In the genomic region with DNA sequence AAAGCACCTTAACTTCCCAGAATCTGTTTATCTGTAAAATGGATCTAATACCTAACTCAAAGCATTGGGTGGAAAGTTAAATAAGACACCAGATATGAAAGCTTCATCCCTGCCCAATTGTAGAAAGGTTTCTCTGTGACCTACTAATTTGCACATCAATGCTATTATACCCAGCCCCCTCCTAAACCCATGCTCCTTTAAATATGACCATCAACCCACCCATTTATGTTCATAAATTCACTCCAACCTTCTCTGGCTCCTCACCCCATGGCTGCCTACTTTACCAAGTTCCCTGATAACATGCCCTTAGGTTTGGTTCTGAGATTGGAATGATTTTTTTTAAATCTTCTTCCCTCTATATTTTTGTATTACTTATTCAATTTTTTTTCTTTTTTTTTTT, we compare ENCODE assay signal across 16 cellular contexts. TPM values are rescaled to one million over a fixed set of nuclear protein-coding genes. Genes with fewer than 3 reads are reported as not detected.
A peak's percentile ranks its signal among the peaks of the same experiment; 100 is the strongest.
DNase-seq lines count a peak whose midpoint lies in the region; ATAC-seq and TF ChIP-seq lines count a peak whose summit lies in the region.
"Had no signal": no experiment of that assay in that cellular context is flagged by ENCODE, and none has a peak within 500 bp of the region (broad histone marks: within the 10 kb centered on the region; RNA-seq: fewer than 3 reads in every experiment).

No MANE protein-coding gene starts in this region.

- H3K4me3 Mint-ChIP-seq in activated T-cell treated with anti-CD3 and anti-CD28 coated beads, Interleukin-2, amount 50 U/mL, for 72 hours: peak overlapping the region; percentile 15 to 97
- H3K4me3 Mint-ChIP-seq in activated naive CD8-positive, alpha-beta T cell: peak overlapping the region; percentile 78
- peak overlapping the region; percentile 72 for H3K4me3 Mint-ChIP-seq in neural crest cell

- H3K36me3 ChIP-seq in KMS-11 (ENCODE audit: insufficient read depth): no peaks in the 10 kb centered on the region; the same call in 1 of the 2 replicates

- H3K27ac ChIP-seq in KMS-11 (no peak overlapping the region), foreskin keratinocyte (no peak overlapping the region)
- H3K27ac ChIP-seq: coronary artery had no signal

- H3K4me1 Mint-ChIP-seq in activated T-cell treated with anti-CD3 and anti-CD28 coated beads, Interleukin-2, amount 50 U/mL, for 72 hours (ENCODE audit: low read depth): peaks cover 43% of the 10 kb centered on the region
- H3K4me1 Mint-ChIP-seq in activated naive CD8-positive, alpha-beta T cell (ENCODE audit: low read depth): peaks cover 46% of the 10 kb centered on the region
- peaks cover 28% of the 10 kb centered on the region for H3K4me1 Mint-ChIP-seq in neural crest cell

- 0 out of 2 replicates have a peak overlapping the region, but pooled peaks have one; percentile 78 for H3K4me2 ChIP-seq in KMS-11

- H4K20me1 ChIP-seq in KMS-11 (ENCODE audit: insufficient read depth): no peaks in the 10 kb centered on the region

- peaks cover 36% of the 10 kb centered on the region for H3K79me2 ChIP-seq in KMS-11 (ENCODE audit: insufficient read depth, low read depth)

- no peak overlapping the region for H3K9ac ChIP-seq in KMS-11

- H3K4me1 ChIP-seq in KMS-11 (ENCODE audit: low read depth, poor library complexity, severe bottlenecking) (peaks cover 13% of the 10 kb centered on the region), foreskin keratinocyte (no peaks in the 10 kb centered on the region)

- H3K4me3 ChIP-seq in KMS-11 (IDR thresholded peaks at IDR 0.05; ENCODE audit: insufficient read depth, low read depth, low read length): no peak overlapping the region

- no peak overlapping the region for H2AFZ ChIP-seq in KMS-11 (ENCODE audit: low read depth)

- H3K27me3 ChIP-seq in KMS-11 (ENCODE audit: insufficient read depth, low read depth) (no peaks in the 10 kb centered on the region), foreskin keratinocyte (no peaks in the 10 kb centered on the region)

- no peaks in the 10 kb centered on the region for H3K27me3 Mint-ChIP-seq in activated T-cell treated with anti-CD3 and anti-CD28 coated beads, Interleukin-2, amount 50 U/mL, for 72 hours (ENCODE audit: low read depth)
- H3K27me3 Mint-ChIP-seq in activated naive CD8-positive, alpha-beta T cell: no peaks in the 10 kb centered on the region
- H3K27me3 Mint-ChIP-seq in neural crest cell (ENCODE audit: low read depth): no peaks in the 10 kb centered on the region

- no peak for ATAC-seq in activated T-cell treated with anti-CD3 and anti-CD28 coated beads, Interleukin-2, amount 50 U/mL, for 72 hours (replicated peaks in 1 of 2)
- ATAC-seq in GM21367 (IDR thresholded peaks at IDR 0.05; ENCODE audit: unreplicated experiment) (no peak), foreskin keratinocyte (no peak)

- H3K27ac Mint-ChIP-seq in activated T-cell treated with anti-CD3 and anti-CD28 coated beads, Interleukin-2, amount 50 U/mL, for 72 hours: peak overlapping the region; percentile 74
- H3K27ac Mint-ChIP-seq in activated naive CD8-positive, alpha-beta T cell: no peak overlapping the region
- no peak overlapping the region for H3K27ac Mint-ChIP-seq in neural crest cell (ENCODE audit: unreplicated experiment)

- peaks cover 0 to 6% of the 10 kb centered on the region in 2 donors for H3K36me3 Mint-ChIP-seq in activated T-cell treated with anti-CD3 and anti-CD28 coated beads, Interleukin-2, amount 50 U/mL, for 72 hours (ENCODE audit: insufficient read depth in 2 of 2)
- H3K36me3 Mint-ChIP-seq in activated naive CD8-positive, alpha-beta T cell: peaks cover 10% of the 10 kb centered on the region
- H3K36me3 Mint-ChIP-seq in neural crest cell (ENCODE audit: low read depth): no peaks in the 10 kb centered on the region

- H3K9me3 Mint-ChIP-seq in activated T-cell treated with anti-CD3 and anti-CD28 coated beads, Interleukin-2, amount 50 U/mL, for 72 hours: no peaks in the 10 kb centered on the region
- no peaks in the 10 kb centered on the region for H3K9me3 Mint-ChIP-seq in activated naive CD8-positive, alpha-beta T cell (ENCODE audit: low read depth)
- H3K9me3 Mint-ChIP-seq in neural crest cell: no peaks in the 10 kb centered on the region

- no peak for DNase-seq in activated T-cell treated with anti-CD3 and anti-CD28 coated beads, Interleukin-2, amount 50 U/mL, for 72 hours
- DNase-seq in activated T-cell treated with anti-CD3 and anti-CD28 coated beads for 4 hours: no peak
- DNase-seq in neural crest cell (ENCODE audit: low read depth, low spot score): no peak
- no peak for DNase-seq in foreskin keratinocyte
- no peak for DNase-seq in NCI-H510A (lab: John Stamatoyannopoulos, UW)
- DNase-seq: activated CD4-positive, CD25-positive, alpha-beta regulatory T cell treated with anti-CD3 and anti-CD28 coated beads, Interleukin-2, amount 50 U/mL, for 72 hours; Calu3; midbrain; NCI-H2081; SHP77; stimulated activated CD4-positive, alpha-beta T cell treated with anti-CD3 and anti-CD28 coated beads, Interleukin-1b, Interleukin-23, amount 100 ng/mL, for 48 hours; T-helper 9 cell had no signal

- TF ChIP-seq CTCF in KMS-11 (conservative IDR thresholded peaks at IDR 0.05; ENCODE audit: low read depth, low read length) (no peak), neural crest cell (conservative IDR thresholded peaks at IDR 0.05) (no peak), foreskin keratinocyte (conservative IDR thresholded peaks at IDR 0.05) (no peak)

RNA-seq across cellular contexts. Expression of gene LYAR, which starts 1.9 kb away (rescaled TPM):
- 10 to 100 TPM; 25.5 to 41.0 TPM for total RNA-seq in activated T-cell treated with anti-CD3 and anti-CD28 coated beads, Interleukin-2, amount 50 U/mL, for 72 hours
- total RNA-seq in neural crest cell (24.7 and 27.3 TPM in 2 replicates), foreskin keratinocyte (39.7 and 59.1 TPM in 2 replicates)
- polyA plus RNA-seq in foreskin keratinocyte: 35.2 and 51.2 TPM in 2 replicates

RNA-seq across cellular contexts. Expression of gene ZBTB49, which starts 2.0 kb away (rescaled TPM):
- 1 to 10 TPM; 6.4 to 8.2 TPM for total RNA-seq in activated T-cell treated with anti-CD3 and anti-CD28 coated beads, Interleukin-2, amount 50 U/mL, for 72 hours
- total RNA-seq in neural crest cell (5.7 and 7.8 TPM in 2 replicates), foreskin keratinocyte (2.4 and 3.6 TPM in 2 replicates)
- 1.5 and 1.6 TPM in 2 replicates for polyA plus RNA-seq in foreskin keratinocyte

RNA-seq across cellular contexts. Expression of gene TMEM128, which starts 40.1 kb away (rescaled TPM):
- total RNA-seq in activated T-cell treated with anti-CD3 and anti-CD28 coated beads, Interleukin-2, amount 50 U/mL, for 72 hours: 10 to 100 TPM; 26.2 to 31.2 TPM
- total RNA-seq in neural crest cell: 26.7 and 28.4 TPM in 2 replicates
- total RNA-seq in foreskin keratinocyte: 18.1 and 23.5 TPM in 2 replicates
- polyA plus RNA-seq in foreskin keratinocyte: 19.2 and 22.8 TPM in 2 replicates
